20 cellular contexts compared by ENCODE assay signal in the genomic region with DNA sequence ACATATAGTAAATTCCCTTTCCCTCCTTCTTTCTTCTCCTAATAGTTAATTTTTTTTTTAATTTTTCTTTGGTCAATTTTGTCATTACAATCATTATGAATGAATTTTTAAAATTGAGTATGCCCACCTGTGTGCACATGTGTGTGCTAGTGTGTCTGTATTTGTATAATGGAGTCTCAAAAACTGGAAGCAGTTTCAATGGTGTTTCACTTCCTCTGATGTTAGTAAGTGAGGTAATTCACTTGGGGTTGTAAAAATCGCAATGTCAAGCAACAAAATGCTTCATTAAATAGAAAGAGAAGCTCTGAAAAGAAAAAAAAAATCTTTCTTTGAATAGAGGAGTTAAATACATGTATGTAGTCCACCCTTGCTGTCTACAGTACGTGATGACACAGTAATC.
"Had no signal": no experiment of that assay in that cellular context is flagged by ENCODE, and none has a peak within 500 bp of the region (broad histone marks: within the 10 kb centered on the region; RNA-seq: fewer than 3 reads in every experiment).

No MANE protein-coding gene starts in this region.

- H3K9me3 ChIP-seq: heart left ventricle, right atrium auricular region, sigmoid colon, stomach, thoracic aorta had no signal

- ATAC-seq: esophagus mucosa; heart left ventricle; naive thymus-derived CD4-positive, alpha-beta T cell had no signal

- FAIRE-seq: endometrium, islet of Langerhans had no signal

- H3K4me1 ChIP-seq: heart left ventricle, right atrium auricular region, sigmoid colon, stomach had no signal

- H3K36me3 ChIP-seq: heart left ventricle, right atrium auricular region, sigmoid colon, stomach, thoracic aorta had no signal

- H3K27me3 ChIP-seq: heart left ventricle, right atrium auricular region, sigmoid colon, stomach had no signal

- H3K4me3 ChIP-seq: heart left ventricle, right atrium auricular region, sigmoid colon, skin epidermis, stomach, thoracic aorta had no signal

- H3K27ac ChIP-seq: heart left ventricle, right atrium auricular region, sigmoid colon, skin epidermis, stomach, thoracic aorta had no signal

- DNase-seq: effector memory CD4-positive, alpha-beta T cell; heart left ventricle; hippocampal formation; kidney glomerular epithelial cell; mammary epithelial cell; naive thymus-derived CD4-positive, alpha-beta T cell; posterior cingulate gyrus; sigmoid colon; stimulated activated CD4-positive, alpha-beta T cell treated with anti-CD3 and anti-CD28 coated beads, Interleukin-2, amount 100 ng/mL, for 24 hours; stimulated activated CD4-positive, alpha-beta T cell treated with anti-CD3 and anti-CD28 coated beads, Interleukin-4, amount 100 ng/mL, for 4 hours; stimulated activated naive CD4-positive, alpha-beta T cell; stomach; substantia nigra; trophoblast cell had no signal
